In the genomic region with DNA sequence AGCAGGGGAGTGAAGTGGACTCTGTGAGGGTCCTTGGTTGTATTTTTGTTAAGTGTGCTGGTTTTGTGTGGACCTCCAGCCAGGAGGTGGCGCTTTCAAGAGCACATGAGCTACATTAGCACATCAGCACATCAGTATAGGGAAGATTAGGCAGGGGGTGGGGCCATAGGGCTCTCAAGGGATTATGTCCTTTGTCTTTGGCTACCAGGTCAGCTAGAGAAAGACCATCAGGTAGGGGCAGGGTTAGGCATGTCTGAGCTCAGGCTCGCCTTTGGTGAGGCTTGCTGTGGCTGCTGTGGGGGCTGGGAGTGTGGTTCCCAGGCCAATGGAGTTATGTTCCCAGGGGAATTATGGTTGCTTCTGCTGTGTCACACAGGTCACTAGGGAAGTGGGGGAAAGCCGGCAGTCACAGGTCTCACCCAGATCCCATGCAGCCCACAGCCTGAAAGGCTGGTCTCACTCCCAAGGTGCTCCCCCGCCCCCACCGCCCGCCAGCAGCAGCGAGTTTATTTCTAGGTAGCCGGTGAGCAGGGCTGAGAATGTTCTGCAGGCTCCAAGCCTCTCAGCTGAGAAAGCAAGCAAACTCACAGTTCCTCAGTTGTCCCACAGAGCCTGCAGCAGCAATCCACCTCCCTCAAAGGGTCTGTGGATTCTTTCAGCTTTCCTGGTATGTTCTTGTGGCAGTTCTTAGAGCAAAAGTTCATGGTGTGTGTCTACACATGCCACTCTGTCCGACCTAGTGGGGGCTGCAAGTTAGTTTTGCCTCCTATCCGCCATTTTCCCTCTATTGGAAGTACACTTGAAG, we compare ENCODE assay signal across 8 cellular contexts. TPM values are rescaled to one million over a fixed set of nuclear protein-coding genes. Genes with fewer than 3 reads are reported as not detected.
DNase-seq lines count a peak whose midpoint lies in the region; ATAC-seq and TF ChIP-seq lines count a peak whose summit lies in the region.

No MANE protein-coding gene starts in this region.

- no peaks in the 10 kb centered on the region for H4K20me1 ChIP-seq in PC-9 (ENCODE audit: insufficient read depth)

- peak; percentile 45 for ATAC-seq in HG03342 (IDR thresholded peaks at IDR 0.05; ENCODE audit: unreplicated experiment)

- 70 to 78% (median 78%) methylated on average over 10 of the region's 10 CpGs for WGBS in ovary, 3 donors

- no peaks in the 10 kb centered on the region for H3K79me2 ChIP-seq in PC-9 (ENCODE audit: low read depth)
- H3K79me2 ChIP-seq in parathyroid adenoma: no peaks in the 10 kb centered on the region

- TF ChIP-seq CTCF in PC-9 (conservative IDR thresholded peaks at IDR 0.05) (no peak; the same call in 1 of the 2 replicates), chondrocyte (IDR thresholded peaks at IDR 0.05) (peak; percentile 62), parathyroid adenoma (IDR thresholded peaks at IDR 0.05) (no peak), ovary (IDR thresholded peaks at IDR 0.05) (no peak)

- DNase-seq in activated naive CD4-positive, alpha-beta T cell treated with anti-CD3 and anti-CD28 coated beads for 36 hours: peak; percentile 32
- DNase-seq in activated naive CD4-positive, alpha-beta T cell treated with anti-CD3 and anti-CD28 coated beads, Interleukin-2, amount 50 U/mL, for 16 hours: no peak
- no peak for DNase-seq in PC-9
- no peak for DNase-seq in chondrocyte (ENCODE audit: low spot score)
- DNase-seq in AG08395 (ENCODE audit: low spot score): no peak
- DNase-seq in ovary: no peak

- no peaks in the 10 kb centered on the region for H3K9me2 ChIP-seq in PC-9 (ENCODE audit: insufficient read depth)

- peak overlapping the region; percentile 72 for H3K4me3 Mint-ChIP-seq in activated naive CD4-positive, alpha-beta T cell treated with anti-CD3 and anti-CD28 coated beads for 36 hours
- peak overlapping the region; percentile 63 for H3K4me3 Mint-ChIP-seq in chondrocyte (ENCODE audit: unreplicated experiment)

- no peaks in the 10 kb centered on the region for H3K36me3 Mint-ChIP-seq in activated naive CD4-positive, alpha-beta T cell treated with anti-CD3 and anti-CD28 coated beads for 36 hours (ENCODE audit: low read depth)
- peaks cover 1% of the 10 kb centered on the region for H3K36me3 Mint-ChIP-seq in chondrocyte (ENCODE audit: low read depth)

- H3K9me3 ChIP-seq in PC-9 (ENCODE audit: insufficient read depth, low read depth): no peaks in the 10 kb centered on the region
- no peaks in the 10 kb centered on the region for H3K9me3 ChIP-seq in parathyroid adenoma (ENCODE audit: control insufficient read depth, low read length)
- H3K9me3 ChIP-seq in ovary: no peaks in the 10 kb centered on the region

- H3K36me3 ChIP-seq in PC-9 (ENCODE audit: low read depth) (no peaks in the 10 kb centered on the region), parathyroid adenoma (ENCODE audit: control insufficient read depth, insufficient read depth, low read length) (no peaks in the 10 kb centered on the region), ovary (no peaks in the 10 kb centered on the region)

- H3K27ac Mint-ChIP-seq in activated naive CD4-positive, alpha-beta T cell treated with anti-CD3 and anti-CD28 coated beads for 36 hours: peak overlapping the region; percentile 68
- H3K27ac Mint-ChIP-seq in chondrocyte (ENCODE audit: unreplicated experiment): no peak overlapping the region

- intact Hi-C loops in activated naive CD4-positive, alpha-beta T cell treated with anti-CD3 and anti-CD28 coated beads for 36 hours (cut with micrococcal nuclease): no loop called here
- intact Hi-C loops in PC-9 (cut with micrococcal nuclease; ENCODE audit: unreplicated experiment): loop anchor here (10.0 kb wide), 1 partner anchor 891 kb away; the partner anchor contains the start of gene CRB2
- intact Hi-C loops in ovary (cut with DNase I): loop anchor here (5.0 to 10.0 kb wide), 6 partner anchors 331 to 891 kb away; partner anchors contain the start of genes CRB2 (in 1 of the 4) and OR1K1 (in 1 of the 4)

- no peak for TF ChIP-seq EP300 in ovary (IDR thresholded peaks at IDR 0.05)

- peak overlapping the region; percentile 70 for H3K4me2 ChIP-seq in PC-9
- H3K4me2 ChIP-seq in parathyroid adenoma (ENCODE audit: low read length): peak overlapping the region; percentile 63

- H3K4me1 ChIP-seq in PC-9 (replicated peaks; ENCODE audit: insufficient read depth) (no peaks in the 10 kb centered on the region), parathyroid adenoma (no peaks in the 10 kb centered on the region), ovary (ENCODE audit: insufficient read depth) (no peaks in the 10 kb centered on the region)

- peaks cover 11% of the 10 kb centered on the region for H3K4me1 Mint-ChIP-seq in activated naive CD4-positive, alpha-beta T cell treated with anti-CD3 and anti-CD28 coated beads for 36 hours (ENCODE audit: low read depth)
- peaks cover 11% of the 10 kb centered on the region for H3K4me1 Mint-ChIP-seq in chondrocyte (ENCODE audit: low read depth)

- no peaks in the 10 kb centered on the region for H3F3A ChIP-seq in PC-9 (ENCODE audit: insufficient read depth, low read depth)

- H3K4me3 ChIP-seq in PC-9 (peak overlapping the region; percentile 51; the same call in 1 of the 2 replicates), parathyroid adenoma (ENCODE audit: low read depth, low read length) (no peak overlapping the region), ovary (no peak overlapping the region)

- H3K27ac ChIP-seq in PC-9: no peak overlapping the region
- no peak overlapping the region for H3K27ac ChIP-seq in parathyroid adenoma
- no peak overlapping the region for H3K27ac ChIP-seq in ovary

- H2AFZ ChIP-seq in PC-9: no peak overlapping the region
- H2AFZ ChIP-seq in parathyroid adenoma: peak overlapping the region; percentile 17

- H3K27me3 Mint-ChIP-seq in activated naive CD4-positive, alpha-beta T cell treated with anti-CD3 and anti-CD28 coated beads for 36 hours (ENCODE audit: low read depth): peaks cover 20% of the 10 kb centered on the region
- H3K27me3 Mint-ChIP-seq in chondrocyte (ENCODE audit: low read depth): peaks cover 77% of the 10 kb centered on the region

- no peak for TF ChIP-seq POLR2A in ovary (IDR thresholded peaks at IDR 0.05)

- H3K27me3 ChIP-seq in PC-9 (ENCODE audit: insufficient read depth, low read depth) (peaks cover 14% of the 10 kb centered on the region; the same call in 1 of the 2 replicates), parathyroid adenoma (ENCODE audit: control insufficient read depth, insufficient read depth, low read length) (peaks cover 4% of the 10 kb centered on the region), ovary (no peaks in the 10 kb centered on the region)

- CTCF ChIA-PET in activated naive CD4-positive, alpha-beta T cell treated with anti-CD3 and anti-CD28 coated beads for 36 hours (lab: Charles Lee): interaction anchor here (0.6 to 4.3 kb wide), 7 partner anchors 33 to 351 kb away, joined by 3 to 57 read pairs (median 4); no protein-coding TSS in a partner anchor
- CTCF ChIA-PET in PC-9 (lab: Charles Lee): interaction anchor here (0.6 to 1.9 kb wide), 3 partner anchors 26 to 365 kb away, joined by 3 to 13 read pairs (median 4); no protein-coding TSS in a partner anchor

- H3K9ac ChIP-seq in parathyroid adenoma: no peak overlapping the region

- POLR2A ChIA-PET in PC-9 (lab: Charles Lee; ENCODE audit: unreplicated experiment): no interaction called here

- no peaks in the 10 kb centered on the region for H3K9me3 Mint-ChIP-seq in activated naive CD4-positive, alpha-beta T cell treated with anti-CD3 and anti-CD28 coated beads for 36 hours
- peaks cover 9% of the 10 kb centered on the region for H3K9me3 Mint-ChIP-seq in chondrocyte (ENCODE audit: low read depth)

- no TSS peak for BruUV-seq in PC-9 (replicated peaks; lab: Mats Ljungman, UMichigan)

RNA-seq across cellular contexts. Expression of gene OR1J1, which starts 13.7 kb away (rescaled TPM):
- not detected for total RNA-seq in activated naive CD4-positive, alpha-beta T cell treated with anti-CD3 and anti-CD28 coated beads for 36 hours
- total RNA-seq in PC-9 (2021) (not detected in 2 replicates), chondrocyte (not detected in 3 replicates), ovary (not detected)
- not detected for polyA plus RNA-seq in ovary

RNA-seq across cellular contexts. Expression of gene OR1J2, which starts 46.6 kb away (rescaled TPM):
- total RNA-seq in activated naive CD4-positive, alpha-beta T cell treated with anti-CD3 and anti-CD28 coated beads for 36 hours: not detected
- total RNA-seq in PC-9 (2021) (not detected in 2 replicates), chondrocyte (not detected in 3 replicates), ovary (not detected)
- not detected for polyA plus RNA-seq in ovary

RNA-seq across cellular contexts. Expression of gene OR1J4, which starts 54.9 kb away (rescaled TPM):
- total RNA-seq in activated naive CD4-positive, alpha-beta T cell treated with anti-CD3 and anti-CD28 coated beads for 36 hours: not detected
- total RNA-seq in PC-9 (2021): not detected in 2 replicates
- not detected in 3 replicates for total RNA-seq in chondrocyte
- not detected for total RNA-seq in ovary
- polyA plus RNA-seq in ovary: not detected
